12 cellular contexts compared by ENCODE assay signal in the genomic region with DNA sequence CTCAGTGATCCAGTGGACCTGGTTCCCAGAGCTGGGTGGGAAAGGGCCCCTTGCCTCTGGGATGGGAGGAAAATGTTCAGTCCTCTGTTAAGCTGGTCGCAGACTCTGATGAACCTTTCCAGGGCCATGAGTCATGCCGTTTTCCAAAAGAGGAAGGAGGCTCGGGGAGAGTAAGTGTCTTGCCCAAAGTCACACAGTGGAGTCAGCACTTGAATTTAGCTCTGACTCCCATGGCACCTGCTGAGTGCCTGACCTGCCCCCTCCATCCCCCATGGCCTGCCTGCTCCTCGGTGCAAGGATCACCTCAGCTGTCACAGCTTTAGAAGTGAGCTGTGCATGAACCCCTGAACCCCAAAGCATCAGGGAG. TPM values are rescaled to one million over a fixed set of nuclear protein-coding genes. Genes with fewer than 3 reads are reported as not detected.
A peak's percentile ranks its signal among the peaks of the same experiment; 100 is the strongest.
DNase-seq lines count a peak whose midpoint lies in the region; ATAC-seq, FAIRE-seq and TF ChIP-seq lines count a peak whose summit lies in the region.
"Had no signal": no experiment of that assay in that cellular context is flagged by ENCODE, and none has a peak within 500 bp of the region (broad histone marks: within the 10 kb centered on the region; RNA-seq: fewer than 3 reads in every experiment).

No MANE protein-coding gene starts in this region.

- H3K36me3 ChIP-seq in KMS-11 (ENCODE audit: insufficient read depth) (no peaks in the 10 kb centered on the region), left lung (no peaks in the 10 kb centered on the region)

- no peak for TF ChIP-seq POLR2A in A549 (IDR thresholded peaks at IDR 0.05; ENCODE audit: low read length)

- H3K79me2 ChIP-seq in KMS-11 (ENCODE audit: insufficient read depth, low read depth): no peaks in the 10 kb centered on the region

- POLR2A ChIA-PET in A549 (lab: Yijun Ruan, JAX): no interaction called here

- intact Hi-C loops in left lung (cut with DNase I): no loop called here

- H3K4me3 ChIP-seq in A549 (no peak overlapping the region), KMS-11 (IDR thresholded peaks at IDR 0.05; ENCODE audit: insufficient read depth, low read depth, low read length) (no peak overlapping the region), left lung (no peak overlapping the region)

- CTCF ChIA-PET in A549 (lab: Yijun Ruan, JAX): interaction anchor here (0.7 to 2.4 kb wide), 5 partner anchors 12 to 105 kb away, joined by 3 to 14 read pairs (median 5); no protein-coding TSS in a partner anchor

- TF ChIP-seq RAD21 in A549 (conservative IDR thresholded peaks at IDR 0.05 in 1 of 2, IDR thresholded peaks at IDR 0.05 in 1 of 2): no peak

- H3K36me3 Mint-ChIP-seq in activated naive CD8-positive, alpha-beta T cell treated with anti-CD3 and anti-CD28 coated beads for 36 hours: no peaks in the 10 kb centered on the region
- H3K36me3 Mint-ChIP-seq: brain had no signal

- H3K9me3 ChIP-seq in A549 (no peaks in the 10 kb centered on the region), left lung (no peaks in the 10 kb centered on the region)

- peak overlapping the region; percentile 21 for H3K27ac Mint-ChIP-seq in activated naive CD8-positive, alpha-beta T cell treated with anti-CD3 and anti-CD28 coated beads for 36 hours
- H3K27ac Mint-ChIP-seq: brain had no signal

- H3K27ac ChIP-seq in A549 (peak overlapping the region; percentile 41 to 60; a peak in 4 of 6 replicates), KMS-11 (peak overlapping the region; percentile 98), left lung (no peak overlapping the region)

- H3K27me3 ChIP-seq in KMS-11 (ENCODE audit: insufficient read depth, low read depth) (no peaks in the 10 kb centered on the region), left lung (peaks cover 0 to 5% of the 10 kb centered on the region in 2 donors)

- no peak for FAIRE-seq in A549 (lab: Jason Lieb, UNC)

- H3K4me1 Mint-ChIP-seq in activated naive CD8-positive, alpha-beta T cell treated with anti-CD3 and anti-CD28 coated beads for 36 hours: peaks cover 31% of the 10 kb centered on the region

- WGBS in A549 (ENCODE audit: missing lambda C conversion rate): 29% methylated on average over 4 of the region's 4 CpGs

- no peak overlapping the region for H3K4me3 Mint-ChIP-seq in activated naive CD8-positive, alpha-beta T cell treated with anti-CD3 and anti-CD28 coated beads for 36 hours
- H3K4me3 Mint-ChIP-seq: brain had no signal

- TF ChIP-seq CTCF in A549 (IDR thresholded peaks at IDR 0.05) (no peak), KMS-11 (conservative IDR thresholded peaks at IDR 0.05; ENCODE audit: low read depth, low read length) (no peak), left lung (IDR thresholded peaks at IDR 0.05) (no peak)

- peak in 1 of 2 experiments; percentile 45; a peak in 3 of 6 replicates for ATAC-seq in A549
- ATAC-seq in left lung: peak; percentile 80
- no peak for ATAC-seq in HG02981 (IDR thresholded peaks at IDR 0.05; ENCODE audit: unreplicated experiment)

- DNase-seq in A549 (ENCODE audit: low read depth in 1 of 2, low spot score in 1 of 2): no peak
- DNase-seq in activated naive CD8-positive, alpha-beta T cell treated with anti-CD3 and anti-CD28 coated beads for 36 hours: no peak
- DNase-seq in left lung: peak in 1 of 2 donors; percentile 46
- no peak for DNase-seq in Ammon's horn (ENCODE audit: low spot score)
- no peak for DNase-seq in NCI-H1436 treated with DMSO at 0.1 percent for 48 hours (lab: John Stamatoyannopoulos, UW)
- DNase-seq in DMS 273 treated with DMSO at 0.1 percent for 48 hours (lab: John Stamatoyannopoulos, UW): no peak
- DNase-seq: activated CD4-positive, CD25-positive, alpha-beta regulatory T cell treated with anti-CD3 and anti-CD28 coated beads, Interleukin-2, amount 50 U/mL, for 72 hours; hippocampal formation; NCI-H69 had no signal

- H2AFZ ChIP-seq in KMS-11 (ENCODE audit: low read depth): peak overlapping the region; percentile 41

- peaks cover 17% of the 10 kb centered on the region for H3K4me1 ChIP-seq in A549
- peaks cover 84% of the 10 kb centered on the region for H3K4me1 ChIP-seq in KMS-11 (ENCODE audit: low read depth, poor library complexity, severe bottlenecking)
- H3K4me1 ChIP-seq in left lung: peaks cover 0 to 13% of the 10 kb centered on the region in 2 donors

- peak overlapping the region; percentile 78 for H3K9ac ChIP-seq in KMS-11

- H3K9me3 Mint-ChIP-seq in activated naive CD8-positive, alpha-beta T cell treated with anti-CD3 and anti-CD28 coated beads for 36 hours: no peaks in the 10 kb centered on the region

- TF ChIP-seq EP300 in A549 (IDR thresholded peaks at IDR 0.05): no peak

- H3K27me3 Mint-ChIP-seq in activated naive CD8-positive, alpha-beta T cell treated with anti-CD3 and anti-CD28 coated beads for 36 hours: no peaks in the 10 kb centered on the region
- H3K27me3 Mint-ChIP-seq: brain had no signal

- H4K20me1 ChIP-seq in KMS-11 (ENCODE audit: insufficient read depth): no peaks in the 10 kb centered on the region

- H3K4me2 ChIP-seq in A549 (peak overlapping the region; percentile 34; the same call in 1 of the 3 replicates), KMS-11 (peak overlapping the region; percentile 77)

TF ChIP-seq in A549, 52 proteins besides CTCF, POLR2A, EP300 and RAD21:
- TF ChIP-seq, protein P1, sequence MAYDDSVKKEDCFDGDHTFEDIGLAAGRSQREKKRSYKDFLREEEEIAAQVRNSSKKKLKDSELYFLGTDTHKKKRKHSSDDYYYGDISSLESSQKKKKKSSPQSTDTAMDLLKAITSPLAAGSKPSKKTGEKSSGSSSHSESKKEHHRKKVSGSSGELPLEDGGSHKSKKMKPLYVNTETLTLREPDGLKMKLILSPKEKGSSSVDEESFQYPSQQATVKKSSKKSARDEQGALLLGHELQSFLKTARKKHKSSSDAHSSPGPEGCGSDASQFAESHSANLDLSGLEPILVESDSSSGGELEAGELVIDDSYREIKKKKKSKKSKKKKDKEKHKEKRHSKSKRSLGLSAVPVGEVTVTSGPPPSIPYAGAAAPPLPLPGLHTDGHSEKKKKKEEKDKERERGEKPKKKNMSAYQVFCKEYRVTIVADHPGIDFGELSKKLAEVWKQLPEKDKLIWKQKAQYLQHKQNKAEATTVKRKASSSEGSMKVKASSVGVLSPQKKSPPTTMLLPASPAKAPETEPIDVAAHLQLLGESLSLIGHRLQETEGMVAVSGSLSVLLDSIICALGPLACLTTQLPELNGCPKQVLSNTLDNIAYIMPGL (CRISPR knock-in tag; IDR thresholded peaks at IDR 0.05; ENCODE audit: borderline replicate concordance): no peak
- TF ChIP-seq ZC3H11A (IDR thresholded peaks at IDR 0.05): no peak
- no peak for TF ChIP-seq FOSB (CRISPR knock-in tag; IDR thresholded peaks at IDR 0.05)
- no peak for TF ChIP-seq ZNF302 (CRISPR knock-in tag; IDR thresholded peaks at IDR 0.05)
- no peak for TF ChIP-seq HEYL (CRISPR knock-in tag; IDR thresholded peaks at IDR 0.05)
- TF ChIP-seq HOXB5 (CRISPR knock-in tag; IDR thresholded peaks at IDR 0.05): no peak
TF ChIP-seq in A549: peak in this region for 0.

RNA-seq across cellular contexts. Expression of a gene that starts 14.0 kb away (rescaled TPM):
- polyA plus RNA-seq in A549 (2011; rRNA removed) (21.5 and 25.2 TPM in 2 replicates), A549 (2017; fragmentation: RNase III; extraction: RNeasy Plus Mini Kit Qiagen cat#74134 plus additional on column Dnase treatment) (9.3 to 10.6 TPM (median 10.5 TPM) in 3 replicates)
- polyA plus RNA-seq in A549 (2012; cell fraction: cytosol; rRNA removed): 2.8 and 4.4 TPM in 2 replicates
- polyA plus RNA-seq in A549 (2012; cell fraction: nucleus; rRNA removed): 3.7 and 5.2 TPM in 2 replicates
- 15.6 and 22.7 TPM in 2 replicates for polyA minus RNA-seq in A549 (2011; rRNA and poly(A)+ RNA removed)
- total RNA-seq in activated naive CD8-positive, alpha-beta T cell treated with anti-CD3 and anti-CD28 coated beads for 36 hours: 10 to 100 TPM; 13.8 to 14.7 TPM
- total RNA-seq in left lung: 10 to 100 TPM; 24.3 to 28.6 TPM

RNA-seq across cellular contexts. Expression of a gene that starts 52.5 kb away (rescaled TPM):
- polyA plus RNA-seq in A549 (2011; rRNA removed) (11.7 and 13.2 TPM in 2 replicates), A549 (2017; fragmentation: RNase III; extraction: RNeasy Plus Mini Kit Qiagen cat#74134 plus additional on column Dnase treatment) (11.4 to 13.9 TPM (median 12.6 TPM) in 3 replicates)
- polyA plus RNA-seq in A549 (2012; cell fraction: cytosol; rRNA removed): 18.8 and 26.6 TPM in 2 replicates
- 15.6 and 21.2 TPM in 2 replicates for polyA plus RNA-seq in A549 (2012; cell fraction: nucleus; rRNA removed)
- 4.0 and 4.8 TPM in 2 replicates for polyA minus RNA-seq in A549 (2011; rRNA and poly(A)+ RNA removed)
- 10 to 100 TPM; 19.4 to 21.0 TPM for total RNA-seq in activated naive CD8-positive, alpha-beta T cell treated with anti-CD3 and anti-CD28 coated beads for 36 hours
- total RNA-seq in left lung: 10 to 100 TPM; 10.8 to 11.1 TPM

RNA-seq across cellular contexts. Expression of a gene that starts 58.9 kb away (rescaled TPM):
- polyA plus RNA-seq in A549 (2011; rRNA removed) (42.8 and 78.2 TPM in 2 replicates), A549 (2017; fragmentation: RNase III; extraction: RNeasy Plus Mini Kit Qiagen cat#74134 plus additional on column Dnase treatment) (41.3 to 46.7 TPM (median 46.1 TPM) in 3 replicates)
- polyA plus RNA-seq in A549 (2012; cell fraction: cytosol; rRNA removed): 20.7 and 30.2 TPM in 2 replicates
- 8.3 and 12.5 TPM in 2 replicates for polyA plus RNA-seq in A549 (2012; cell fraction: nucleus; rRNA removed)
- 10.5 and 13.6 TPM in 2 replicates for polyA minus RNA-seq in A549 (2011; rRNA and poly(A)+ RNA removed)
- 10 to 100 TPM; 41.4 to 42.5 TPM for total RNA-seq in activated naive CD8-positive, alpha-beta T cell treated with anti-CD3 and anti-CD28 coated beads for 36 hours
- total RNA-seq in left lung: 10 to 100 TPM; 43.3 to 46.2 TPM

Comparison
In these comparisons a context has a peak if more than half of its experiments do, and no peak if none do; other contexts are left out.
1. H3K27ac ChIP-seq: peak in A549 (2 of 2) and KMS-11 (single experiment); none in left lung (0 of 2).